In genomic region chr2:191875859-191876258, GRCh38 we compare ENCODE assay signal across 25 cellular contexts. TPM values are rescaled to one million over a fixed set of nuclear protein-coding genes. Genes with fewer than 3 reads are reported as not detected.
"Had no signal": no experiment of that assay in that cellular context is flagged by ENCODE, and none has a peak within 500 bp of the region (broad histone marks: within the 10 kb centered on the region; RNA-seq: fewer than 3 reads in every experiment).

No MANE protein-coding gene starts in this region.

- H3K4me2 ChIP-seq: hepatocyte had no signal

- H3K4me3 Mint-ChIP-seq: memory B cell; naive thymus-derived CD4-positive, alpha-beta T cell; natural killer cell treated with Interleukin-12 subunit alpha and Interleukin-12 subunit beta and Interleukin-15 and Interleukin-18, amount 100 ng/mL, for 72 hours; stimulated activated memory B cell treated with anti-CD40 and anti-IgM and Interleukin-4, amounts not matched to agents 10 μg/mL and 1 μg/mL and 100 μg/mL, for 72 hours; stimulated activated naive CD8-positive, alpha-beta T cell treated with anti-CD3 and anti-CD28 coated beads, Interleukin-15, amount 100 ng/mL, for 72 hours; type B pancreatic cell had no signal

- H3K9me3 Mint-ChIP-seq: memory B cell; natural killer cell treated with Interleukin-12 subunit alpha and Interleukin-12 subunit beta and Interleukin-15 and Interleukin-18, amount 100 ng/mL, for 72 hours; stimulated activated memory B cell treated with anti-CD40 and anti-IgM and Interleukin-4, amounts not matched to agents 10 μg/mL and 1 μg/mL and 100 μg/mL, for 72 hours; stimulated activated naive CD8-positive, alpha-beta T cell treated with anti-CD3 and anti-CD28 coated beads, Interleukin-15, amount 100 ng/mL, for 72 hours had no signal

- H3K79me2 ChIP-seq: hepatocyte had no signal

- H3K27ac ChIP-seq: heart right ventricle, hepatocyte, left ventricle myocardium inferior, ovary, tibial nerve, uterus had no signal

- DNase-seq: heart right ventricle; islet precursor cell; left ventricle myocardium inferior; naive thymus-derived CD4-positive, alpha-beta T cell; ovary; retina; right cardiac atrium; small intestine; stimulated activated CD4-positive, alpha-beta T cell treated with anti-CD3 and anti-CD28 coated beads, Interleukin-1b, Interleukin-23, amount 100 ng/mL, for 48 hours; stimulated activated CD4-positive, alpha-beta T cell treated with anti-CD3 and anti-CD28 coated beads, Interleukin-2, amount 100 ng/mL, for 48 hours; stimulated activated CD4-positive, alpha-beta T cell treated with anti-CD3 and anti-CD28 coated beads, Interleukin-4, amount 100 ng/mL, for 4 hours; stimulated activated CD8-positive, alpha-beta memory T cell treated with anti-CD3 and anti-CD28 coated beads, Interleukin-4, amount 100 ng/mL, for 48 hours; stimulated activated naive CD4-positive, alpha-beta T cell treated with Interleukin-2 at 50 U/mL for 16 hours; stimulated activated naive CD8-positive, alpha-beta T cell treated with anti-CD3 and anti-CD28 coated beads, Interleukin-15, amount 100 ng/mL, for 72 hours; substantia nigra; uterus had no signal

- H3K27me3 ChIP-seq: heart right ventricle, hepatocyte, ovary, tibial nerve, uterus had no signal

- H3K4me3 ChIP-seq: heart right ventricle, hepatocyte, left ventricle myocardium inferior, lung, ovary, tibial nerve, uterus had no signal

- H3K4me1 Mint-ChIP-seq: memory B cell; naive thymus-derived CD4-positive, alpha-beta T cell; stimulated activated memory B cell treated with anti-CD40 and anti-IgM and Interleukin-4, amounts not matched to agents 10 μg/mL and 1 μg/mL and 100 μg/mL, for 72 hours; stimulated activated naive CD8-positive, alpha-beta T cell treated with anti-CD3 and anti-CD28 coated beads, Interleukin-15, amount 100 ng/mL, for 72 hours had no signal

- H2AFZ ChIP-seq: hepatocyte had no signal

- H3K9me3 ChIP-seq: heart right ventricle, left ventricle myocardium inferior, ovary, tibial nerve, uterus had no signal

- H3K27me3 Mint-ChIP-seq: progenitor cell of endocrine pancreas; stimulated activated memory B cell treated with anti-CD40 and anti-IgM and Interleukin-4, amounts not matched to agents 10 μg/mL and 1 μg/mL and 100 μg/mL, for 72 hours; type B pancreatic cell had no signal

- H3K4me1 ChIP-seq: tibial nerve, uterus had no signal

- H3K36me3 Mint-ChIP-seq: memory B cell; natural killer cell treated with Interleukin-12 subunit alpha and Interleukin-12 subunit beta and Interleukin-15 and Interleukin-18, amount 100 ng/mL, for 72 hours; stimulated activated memory B cell treated with anti-CD40 and anti-IgM and Interleukin-4, amounts not matched to agents 10 μg/mL and 1 μg/mL and 100 μg/mL, for 72 hours; type B pancreatic cell had no signal

- H3K36me3 ChIP-seq: heart right ventricle, left ventricle myocardium inferior, ovary, tibial nerve, uterus had no signal

- H3K27ac Mint-ChIP-seq: memory B cell; naive thymus-derived CD4-positive, alpha-beta T cell; natural killer cell treated with Interleukin-12 subunit alpha and Interleukin-12 subunit beta and Interleukin-15 and Interleukin-18, amount 100 ng/mL, for 72 hours; progenitor cell of endocrine pancreas; stimulated activated memory B cell treated with anti-CD40 and anti-IgM and Interleukin-4, amounts not matched to agents 10 μg/mL and 1 μg/mL and 100 μg/mL, for 72 hours; stimulated activated naive CD8-positive, alpha-beta T cell treated with anti-CD3 and anti-CD28 coated beads, Interleukin-15, amount 100 ng/mL, for 72 hours; type B pancreatic cell had no signal

RNA-seq across cellular contexts. Expression of gene CAVIN2, which starts 29.0 kb away (rescaled TPM):
- total RNA-seq: natural killer cell treated with Interleukin-12 subunit alpha and Interleukin-12 subunit beta and Interleukin-15 and Interleukin-18, amount 100 ng/mL, for 72 hours had no signal
- polyA plus RNA-seq: naive thymus-derived CD4-positive, alpha-beta T cell; neural cell had no signal
